Comparison of ENCODE assay signal across 1 cellular context in the genomic region with DNA sequence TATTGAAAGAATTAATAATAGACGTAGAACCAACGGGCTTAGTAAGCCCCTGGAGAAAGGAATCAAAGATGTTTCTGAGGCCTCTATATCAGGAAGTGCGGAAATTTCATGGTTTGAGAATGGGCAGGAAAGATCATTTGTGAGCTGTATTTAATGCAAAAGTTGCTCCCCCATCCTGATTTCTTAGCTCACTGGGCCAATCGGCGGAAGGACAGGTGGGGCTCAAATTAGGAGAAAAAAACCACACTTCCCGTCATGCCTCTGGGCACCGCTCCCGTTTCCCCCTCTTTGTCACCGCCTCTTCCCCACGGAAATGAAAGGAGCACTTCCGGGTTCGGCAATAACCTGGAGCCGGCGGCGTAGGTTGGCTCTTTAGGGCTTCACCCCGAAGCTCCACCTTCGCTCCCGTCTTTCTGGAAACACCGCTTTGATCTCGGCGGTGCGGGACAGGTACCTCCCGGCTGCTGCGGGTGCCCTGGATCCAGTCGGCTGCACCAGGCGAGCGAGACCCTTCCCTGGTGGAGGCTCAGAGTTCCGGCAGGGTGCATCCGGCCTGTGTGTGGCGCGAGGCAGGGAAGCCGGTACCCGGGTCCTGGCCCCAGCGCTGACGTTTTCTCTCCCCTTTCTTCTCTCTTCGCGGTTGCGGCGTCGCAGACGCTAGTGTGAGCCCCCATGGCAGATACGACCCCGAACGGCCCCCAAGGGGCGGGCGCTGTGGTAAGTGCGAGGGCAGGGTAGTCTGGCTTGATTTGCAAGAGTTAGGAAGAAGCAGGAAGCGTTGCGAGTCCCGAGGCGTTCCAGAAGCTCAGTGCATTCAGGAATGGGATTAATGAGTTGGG.
TF ChIP-seq lines count a peak whose summit lies in the region.

Gene TMEM33, plus strand, starts transcription at position 617 of the 839 bp plus-strand sequence. Its CDS starts 56 bp downstream, at position 673.

TF ChIP-seq in K562, 482 proteins besides CTCF, POLR2A, EP300 and RAD21 (continued from another document and continues in another):
- TF ChIP-seq ERF (CRISPR knock-in tag; IDR thresholded peaks at IDR 0.05) (no peak), NRF1 (conservative IDR thresholded peaks at IDR 0.05 in 1 of 2, IDR thresholded peaks at IDR 0.05 in 1 of 2) (0 out of 4 replicates have a peak, but pooled peaks of 1 of the 2 experiments have one; percentile 18), ZBTB5 (IDR thresholded peaks at IDR 0.05) (no peak), ZNF778 (CRISPR knock-in tag; IDR thresholded peaks at IDR 0.05) (no peak), FOXJ3 (CRISPR knock-in tag; IDR thresholded peaks at IDR 0.05) (no peak), ID3 (CRISPR knock-in tag; IDR thresholded peaks at IDR 0.05) (no peak), ID3 (tag; IDR thresholded peaks at IDR 0.05) (no peak), ZNF639 (CRISPR knock-in tag; conservative IDR thresholded peaks at IDR 0.05 in 1 of 2, IDR thresholded peaks at IDR 0.05 in 1 of 2) (no peak), TAF1 (IDR thresholded peaks at IDR 0.05; ENCODE audit: control insufficient read depth, extremely low read depth, insufficient read depth, low read length, severe bottlenecking) (peak; percentile 76), ARID3B (CRISPR knock-in tag; IDR thresholded peaks at IDR 0.05; ENCODE audit: borderline replicate concordance) (no peak), ZNF121 (CRISPR knock-in tag; conservative IDR thresholded peaks at IDR 0.05) (peak; percentile 91), THAP12 (CRISPR knock-in tag; IDR thresholded peaks at IDR 0.05) (0 out of 2 replicates have a peak, but pooled peaks have one; percentile 13), SNRNP70 (optimal IDR thresholded peaks at IDR 0.05; ENCODE audit: low read depth, low read length) (no peak), TARDBP (IDR thresholded peaks at IDR 0.05) (no peak), BRCA1 (IDR thresholded peaks at IDR 0.05) (no peak), BRCA1 (CRISPR knock-in tag; IDR thresholded peaks at IDR 0.05) (no peak), FOXP1 (CRISPR knock-in tag; IDR thresholded peaks at IDR 0.05) (0 out of 2 replicates have a peak, but pooled peaks have one; percentile 17), GABPB1 (CRISPR knock-in tag; IDR thresholded peaks at IDR 0.05) (peak; percentile 87), NFIC (IDR thresholded peaks at IDR 0.05) (peak; percentile 30; the same call in 1 of the 2 replicates), SMARCA5 (IDR thresholded peaks at IDR 0.05) (no peak), TAF7 (tag; IDR thresholded peaks at IDR 0.05) (peak; percentile 22; the same call in 1 of the 2 replicates), ZNF165 (CRISPR knock-in tag; IDR thresholded peaks at IDR 0.05; ENCODE audit: borderline replicate concordance) (no peak), KLF1 (tag; IDR thresholded peaks at IDR 0.05) (0 out of 2 replicates have a peak, but pooled peaks have one; percentile 42), NCOA1 (IDR thresholded peaks at IDR 0.05; ENCODE audit: low read depth) (peak; percentile 47; the same call in 1 of the 2 replicates)
- TF ChIP-seq, protein P1, sequence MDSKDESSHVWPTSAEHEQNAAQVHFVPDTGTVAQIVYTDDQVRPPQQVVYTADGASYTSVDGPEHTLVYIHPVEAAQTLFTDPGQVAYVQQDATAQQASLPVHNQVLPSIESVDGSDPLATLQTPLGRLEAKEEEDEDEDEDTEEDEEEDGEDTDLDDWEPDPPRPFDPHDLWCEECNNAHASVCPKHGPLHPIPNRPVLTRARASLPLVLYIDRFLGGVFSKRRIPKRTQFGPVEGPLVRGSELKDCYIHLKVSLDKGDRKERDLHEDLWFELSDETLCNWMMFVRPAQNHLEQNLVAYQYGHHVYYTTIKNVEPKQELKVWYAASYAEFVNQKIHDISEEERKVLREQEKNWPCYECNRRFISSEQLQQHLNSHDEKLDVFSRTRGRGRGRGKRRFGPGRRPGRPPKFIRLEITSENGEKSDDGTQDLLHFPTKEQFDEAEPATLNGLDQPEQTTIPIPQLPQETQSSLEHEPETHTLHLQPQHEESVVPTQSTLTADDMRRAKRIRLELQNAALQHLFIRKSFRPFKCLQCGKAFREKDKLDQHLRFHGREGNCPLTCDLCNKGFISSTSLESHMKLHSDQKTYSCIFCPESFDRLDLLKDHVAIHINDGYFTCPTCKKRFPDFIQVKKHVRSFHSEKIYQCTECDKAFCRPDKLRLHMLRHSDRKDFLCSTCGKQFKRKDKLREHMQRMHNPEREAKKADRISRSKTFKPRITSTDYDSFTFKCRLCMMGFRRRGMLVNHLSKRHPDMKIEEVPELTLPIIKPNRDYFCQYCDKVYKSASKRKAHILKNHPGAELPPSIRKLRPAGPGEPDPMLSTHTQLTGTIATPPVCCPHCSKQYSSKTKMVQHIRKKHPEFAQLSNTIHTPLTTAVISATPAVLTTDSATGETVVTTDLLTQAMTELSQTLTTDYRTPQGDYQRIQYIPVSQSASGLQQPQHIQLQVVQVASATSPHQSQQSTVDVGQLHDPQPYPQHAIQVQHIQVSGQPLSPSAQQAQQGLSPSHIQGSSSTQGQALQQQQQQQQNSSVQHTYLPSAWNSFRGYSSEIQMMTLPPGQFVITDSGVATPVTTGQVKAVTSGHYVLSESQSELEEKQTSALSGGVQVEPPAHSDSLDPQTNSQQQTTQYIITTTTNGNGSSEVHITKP (IDR thresholded peaks at IDR 0.05; ENCODE audit: partially characterized antibody), result no peak
- TF ChIP-seq, protein P2, sequence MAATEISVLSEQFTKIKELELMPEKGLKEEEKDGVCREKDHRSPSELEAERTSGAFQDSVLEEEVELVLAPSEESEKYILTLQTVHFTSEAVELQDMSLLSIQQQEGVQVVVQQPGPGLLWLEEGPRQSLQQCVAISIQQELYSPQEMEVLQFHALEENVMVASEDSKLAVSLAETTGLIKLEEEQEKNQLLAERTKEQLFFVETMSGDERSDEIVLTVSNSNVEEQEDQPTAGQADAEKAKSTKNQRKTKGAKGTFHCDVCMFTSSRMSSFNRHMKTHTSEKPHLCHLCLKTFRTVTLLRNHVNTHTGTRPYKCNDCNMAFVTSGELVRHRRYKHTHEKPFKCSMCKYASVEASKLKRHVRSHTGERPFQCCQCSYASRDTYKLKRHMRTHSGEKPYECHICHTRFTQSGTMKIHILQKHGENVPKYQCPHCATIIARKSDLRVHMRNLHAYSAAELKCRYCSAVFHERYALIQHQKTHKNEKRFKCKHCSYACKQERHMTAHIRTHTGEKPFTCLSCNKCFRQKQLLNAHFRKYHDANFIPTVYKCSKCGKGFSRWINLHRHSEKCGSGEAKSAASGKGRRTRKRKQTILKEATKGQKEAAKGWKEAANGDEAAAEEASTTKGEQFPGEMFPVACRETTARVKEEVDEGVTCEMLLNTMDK (IDR thresholded peaks at IDR 0.05; ENCODE audit: borderline replicate concordance, insufficient read depth, low read depth, low read length, poor library complexity, severe bottlenecking), result no peak
- TF ChIP-seq, protein P3, sequence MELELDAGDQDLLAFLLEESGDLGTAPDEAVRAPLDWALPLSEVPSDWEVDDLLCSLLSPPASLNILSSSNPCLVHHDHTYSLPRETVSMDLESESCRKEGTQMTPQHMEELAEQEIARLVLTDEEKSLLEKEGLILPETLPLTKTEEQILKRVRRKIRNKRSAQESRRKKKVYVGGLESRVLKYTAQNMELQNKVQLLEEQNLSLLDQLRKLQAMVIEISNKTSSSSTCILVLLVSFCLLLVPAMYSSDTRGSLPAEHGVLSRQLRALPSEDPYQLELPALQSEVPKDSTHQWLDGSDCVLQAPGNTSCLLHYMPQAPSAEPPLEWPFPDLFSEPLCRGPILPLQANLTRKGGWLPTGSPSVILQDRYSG (tag; conservative IDR thresholded peaks at IDR 0.05; ENCODE audit: low read depth), result no peak
- TF ChIP-seq, protein P4, sequence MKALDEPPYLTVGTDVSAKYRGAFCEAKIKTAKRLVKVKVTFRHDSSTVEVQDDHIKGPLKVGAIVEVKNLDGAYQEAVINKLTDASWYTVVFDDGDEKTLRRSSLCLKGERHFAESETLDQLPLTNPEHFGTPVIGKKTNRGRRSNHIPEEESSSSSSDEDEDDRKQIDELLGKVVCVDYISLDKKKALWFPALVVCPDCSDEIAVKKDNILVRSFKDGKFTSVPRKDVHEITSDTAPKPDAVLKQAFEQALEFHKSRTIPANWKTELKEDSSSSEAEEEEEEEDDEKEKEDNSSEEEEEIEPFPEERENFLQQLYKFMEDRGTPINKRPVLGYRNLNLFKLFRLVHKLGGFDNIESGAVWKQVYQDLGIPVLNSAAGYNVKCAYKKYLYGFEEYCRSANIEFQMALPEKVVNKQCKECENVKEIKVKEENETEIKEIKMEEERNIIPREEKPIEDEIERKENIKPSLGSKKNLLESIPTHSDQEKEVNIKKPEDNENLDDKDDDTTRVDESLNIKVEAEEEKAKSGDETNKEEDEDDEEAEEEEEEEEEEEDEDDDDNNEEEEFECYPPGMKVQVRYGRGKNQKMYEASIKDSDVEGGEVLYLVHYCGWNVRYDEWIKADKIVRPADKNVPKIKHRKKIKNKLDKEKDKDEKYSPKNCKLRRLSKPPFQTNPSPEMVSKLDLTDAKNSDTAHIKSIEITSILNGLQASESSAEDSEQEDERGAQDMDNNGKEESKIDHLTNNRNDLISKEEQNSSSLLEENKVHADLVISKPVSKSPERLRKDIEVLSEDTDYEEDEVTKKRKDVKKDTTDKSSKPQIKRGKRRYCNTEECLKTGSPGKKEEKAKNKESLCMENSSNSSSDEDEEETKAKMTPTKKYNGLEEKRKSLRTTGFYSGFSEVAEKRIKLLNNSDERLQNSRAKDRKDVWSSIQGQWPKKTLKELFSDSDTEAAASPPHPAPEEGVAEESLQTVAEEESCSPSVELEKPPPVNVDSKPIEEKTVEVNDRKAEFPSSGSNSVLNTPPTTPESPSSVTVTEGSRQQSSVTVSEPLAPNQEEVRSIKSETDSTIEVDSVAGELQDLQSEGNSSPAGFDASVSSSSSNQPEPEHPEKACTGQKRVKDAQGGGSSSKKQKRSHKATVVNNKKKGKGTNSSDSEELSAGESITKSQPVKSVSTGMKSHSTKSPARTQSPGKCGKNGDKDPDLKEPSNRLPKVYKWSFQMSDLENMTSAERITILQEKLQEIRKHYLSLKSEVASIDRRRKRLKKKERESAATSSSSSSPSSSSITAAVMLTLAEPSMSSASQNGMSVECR (CRISPR knock-in tag; IDR thresholded peaks at IDR 0.05), result no peak; the same call in 1 of the 2 replicates
